Comparison of ENCODE assay signal across 1 cellular context in genomic region chr15:75704263-75704615, GRCh38.
TF ChIP-seq lines count a peak whose summit lies in the region.

No MANE protein-coding gene starts in this region.

TF ChIP-seq in HCT116, 20 proteins besides CTCF, POLR2A, EP300 and RAD21 (continued from another document):
- TF ChIP-seq EZH2 (IDR thresholded peaks at IDR 0.05) = no peak
